In the genomic region with DNA sequence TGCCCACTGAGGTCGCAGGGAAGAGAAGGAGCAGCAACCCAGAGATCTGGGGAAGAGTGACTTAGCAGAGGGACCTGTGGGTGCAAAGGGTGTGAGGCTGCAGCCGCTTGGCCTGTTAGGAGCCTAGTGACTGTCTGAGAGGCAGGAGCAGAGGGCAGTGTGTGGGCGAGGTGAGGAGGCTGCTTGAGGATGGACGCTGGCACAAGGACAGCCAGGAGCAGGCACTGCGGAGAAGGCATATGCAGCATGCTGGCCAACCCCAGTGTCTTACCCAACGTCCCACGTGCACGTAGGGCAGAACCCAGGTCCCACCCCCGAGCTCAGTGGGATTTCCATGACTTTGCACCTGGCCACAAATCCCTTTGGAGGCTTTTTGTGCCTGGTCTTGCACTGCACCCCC, we compare ENCODE assay signal across 3 cellular contexts.
TF ChIP-seq lines count a peak whose summit lies in the region.

No MANE protein-coding gene starts in this region.

TF ChIP-seq in WTC11, 78 proteins besides CTCF, POLR2A, EP300 and RAD21:
- no peak for TF ChIP-seq ELF4 (CRISPR knock-in tag; IDR thresholded peaks at IDR 0.05; ENCODE audit: low read depth)
- TF ChIP-seq ATF1 (CRISPR knock-in tag; IDR thresholded peaks at IDR 0.05): no peak
- no peak for TF ChIP-seq FOXP1 (CRISPR knock-in tag; IDR thresholded peaks at IDR 0.05; ENCODE audit: borderline replicate concordance)
- TF ChIP-seq, protein P1, sequence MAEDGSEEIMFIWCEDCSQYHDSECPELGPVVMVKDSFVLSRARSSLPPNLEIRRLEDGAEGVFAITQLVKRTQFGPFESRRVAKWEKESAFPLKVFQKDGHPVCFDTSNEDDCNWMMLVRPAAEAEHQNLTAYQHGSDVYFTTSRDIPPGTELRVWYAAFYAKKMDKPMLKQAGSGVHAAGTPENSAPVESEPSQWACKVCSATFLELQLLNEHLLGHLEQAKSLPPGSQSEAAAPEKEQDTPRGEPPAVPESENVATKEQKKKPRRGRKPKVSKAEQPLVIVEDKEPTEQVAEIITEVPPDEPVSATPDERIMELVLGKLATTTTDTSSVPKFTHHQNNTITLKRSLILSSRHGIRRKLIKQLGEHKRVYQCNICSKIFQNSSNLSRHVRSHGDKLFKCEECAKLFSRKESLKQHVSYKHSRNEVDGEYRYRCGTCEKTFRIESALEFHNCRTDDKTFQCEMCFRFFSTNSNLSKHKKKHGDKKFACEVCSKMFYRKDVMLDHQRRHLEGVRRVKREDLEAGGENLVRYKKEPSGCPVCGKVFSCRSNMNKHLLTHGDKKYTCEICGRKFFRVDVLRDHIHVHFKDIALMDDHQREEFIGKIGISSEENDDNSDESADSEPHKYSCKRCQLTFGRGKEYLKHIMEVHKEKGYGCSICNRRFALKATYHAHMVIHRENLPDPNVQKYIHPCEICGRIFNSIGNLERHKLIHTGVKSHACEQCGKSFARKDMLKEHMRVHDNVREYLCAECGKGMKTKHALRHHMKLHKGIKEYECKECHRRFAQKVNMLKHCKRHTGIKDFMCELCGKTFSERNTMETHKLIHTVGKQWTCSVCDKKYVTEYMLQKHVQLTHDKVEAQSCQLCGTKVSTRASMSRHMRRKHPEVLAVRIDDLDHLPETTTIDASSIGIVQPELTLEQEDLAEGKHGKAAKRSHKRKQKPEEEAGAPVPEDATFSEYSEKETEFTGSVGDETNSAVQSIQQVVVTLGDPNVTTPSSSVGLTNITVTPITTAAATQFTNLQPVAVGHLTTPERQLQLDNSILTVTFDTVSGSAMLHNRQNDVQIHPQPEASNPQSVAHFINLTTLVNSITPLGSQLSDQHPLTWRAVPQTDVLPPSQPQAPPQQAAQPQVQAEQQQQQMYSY (CRISPR knock-in tag; IDR thresholded peaks at IDR 0.05): 0 out of 2 replicates have a peak, but pooled peaks have one; percentile 1

TF ChIP-seq in H1, 55 proteins besides CTCF, POLR2A, EP300 and RAD21 (continues in another document):
- TF ChIP-seq, protein P2, sequence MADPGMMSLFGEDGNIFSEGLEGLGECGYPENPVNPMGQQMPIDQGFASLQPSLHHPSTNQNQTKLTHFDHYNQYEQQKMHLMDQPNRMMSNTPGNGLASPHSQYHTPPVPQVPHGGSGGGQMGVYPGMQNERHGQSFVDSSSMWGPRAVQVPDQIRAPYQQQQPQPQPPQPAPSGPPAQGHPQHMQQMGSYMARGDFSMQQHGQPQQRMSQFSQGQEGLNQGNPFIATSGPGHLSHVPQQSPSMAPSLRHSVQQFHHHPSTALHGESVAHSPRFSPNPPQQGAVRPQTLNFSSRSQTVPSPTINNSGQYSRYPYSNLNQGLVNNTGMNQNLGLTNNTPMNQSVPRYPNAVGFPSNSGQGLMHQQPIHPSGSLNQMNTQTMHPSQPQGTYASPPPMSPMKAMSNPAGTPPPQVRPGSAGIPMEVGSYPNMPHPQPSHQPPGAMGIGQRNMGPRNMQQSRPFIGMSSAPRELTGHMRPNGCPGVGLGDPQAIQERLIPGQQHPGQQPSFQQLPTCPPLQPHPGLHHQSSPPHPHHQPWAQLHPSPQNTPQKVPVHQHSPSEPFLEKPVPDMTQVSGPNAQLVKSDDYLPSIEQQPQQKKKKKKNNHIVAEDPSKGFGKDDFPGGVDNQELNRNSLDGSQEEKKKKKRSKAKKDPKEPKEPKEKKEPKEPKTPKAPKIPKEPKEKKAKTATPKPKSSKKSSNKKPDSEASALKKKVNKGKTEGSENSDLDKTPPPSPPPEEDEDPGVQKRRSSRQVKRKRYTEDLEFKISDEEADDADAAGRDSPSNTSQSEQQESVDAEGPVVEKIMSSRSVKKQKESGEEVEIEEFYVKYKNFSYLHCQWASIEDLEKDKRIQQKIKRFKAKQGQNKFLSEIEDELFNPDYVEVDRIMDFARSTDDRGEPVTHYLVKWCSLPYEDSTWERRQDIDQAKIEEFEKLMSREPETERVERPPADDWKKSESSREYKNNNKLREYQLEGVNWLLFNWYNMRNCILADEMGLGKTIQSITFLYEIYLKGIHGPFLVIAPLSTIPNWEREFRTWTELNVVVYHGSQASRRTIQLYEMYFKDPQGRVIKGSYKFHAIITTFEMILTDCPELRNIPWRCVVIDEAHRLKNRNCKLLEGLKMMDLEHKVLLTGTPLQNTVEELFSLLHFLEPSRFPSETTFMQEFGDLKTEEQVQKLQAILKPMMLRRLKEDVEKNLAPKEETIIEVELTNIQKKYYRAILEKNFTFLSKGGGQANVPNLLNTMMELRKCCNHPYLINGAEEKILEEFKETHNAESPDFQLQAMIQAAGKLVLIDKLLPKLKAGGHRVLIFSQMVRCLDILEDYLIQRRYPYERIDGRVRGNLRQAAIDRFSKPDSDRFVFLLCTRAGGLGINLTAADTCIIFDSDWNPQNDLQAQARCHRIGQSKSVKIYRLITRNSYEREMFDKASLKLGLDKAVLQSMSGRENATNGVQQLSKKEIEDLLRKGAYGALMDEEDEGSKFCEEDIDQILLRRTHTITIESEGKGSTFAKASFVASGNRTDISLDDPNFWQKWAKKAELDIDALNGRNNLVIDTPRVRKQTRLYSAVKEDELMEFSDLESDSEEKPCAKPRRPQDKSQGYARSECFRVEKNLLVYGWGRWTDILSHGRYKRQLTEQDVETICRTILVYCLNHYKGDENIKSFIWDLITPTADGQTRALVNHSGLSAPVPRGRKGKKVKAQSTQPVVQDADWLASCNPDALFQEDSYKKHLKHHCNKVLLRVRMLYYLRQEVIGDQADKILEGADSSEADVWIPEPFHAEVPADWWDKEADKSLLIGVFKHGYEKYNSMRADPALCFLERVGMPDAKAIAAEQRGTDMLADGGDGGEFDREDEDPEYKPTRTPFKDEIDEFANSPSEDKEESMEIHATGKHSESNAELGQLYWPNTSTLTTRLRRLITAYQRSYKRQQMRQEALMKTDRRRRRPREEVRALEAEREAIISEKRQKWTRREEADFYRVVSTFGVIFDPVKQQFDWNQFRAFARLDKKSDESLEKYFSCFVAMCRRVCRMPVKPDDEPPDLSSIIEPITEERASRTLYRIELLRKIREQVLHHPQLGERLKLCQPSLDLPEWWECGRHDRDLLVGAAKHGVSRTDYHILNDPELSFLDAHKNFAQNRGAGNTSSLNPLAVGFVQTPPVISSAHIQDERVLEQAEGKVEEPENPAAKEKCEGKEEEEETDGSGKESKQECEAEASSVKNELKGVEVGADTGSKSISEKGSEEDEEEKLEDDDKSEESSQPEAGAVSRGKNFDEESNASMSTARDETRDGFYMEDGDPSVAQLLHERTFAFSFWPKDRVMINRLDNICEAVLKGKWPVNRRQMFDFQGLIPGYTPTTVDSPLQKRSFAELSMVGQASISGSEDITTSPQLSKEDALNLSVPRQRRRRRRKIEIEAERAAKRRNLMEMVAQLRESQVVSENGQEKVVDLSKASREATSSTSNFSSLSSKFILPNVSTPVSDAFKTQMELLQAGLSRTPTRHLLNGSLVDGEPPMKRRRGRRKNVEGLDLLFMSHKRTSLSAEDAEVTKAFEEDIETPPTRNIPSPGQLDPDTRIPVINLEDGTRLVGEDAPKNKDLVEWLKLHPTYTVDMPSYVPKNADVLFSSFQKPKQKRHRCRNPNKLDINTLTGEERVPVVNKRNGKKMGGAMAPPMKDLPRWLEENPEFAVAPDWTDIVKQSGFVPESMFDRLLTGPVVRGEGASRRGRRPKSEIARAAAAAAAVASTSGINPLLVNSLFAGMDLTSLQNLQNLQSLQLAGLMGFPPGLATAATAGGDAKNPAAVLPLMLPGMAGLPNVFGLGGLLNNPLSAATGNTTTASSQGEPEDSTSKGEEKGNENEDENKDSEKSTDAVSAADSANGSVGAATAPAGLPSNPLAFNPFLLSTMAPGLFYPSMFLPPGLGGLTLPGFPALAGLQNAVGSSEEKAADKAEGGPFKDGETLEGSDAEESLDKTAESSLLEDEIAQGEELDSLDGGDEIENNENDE (IDR thresholded peaks at IDR 0.05; ENCODE audit: insufficient replicate concordance, low read length): no peak
- TF ChIP-seq NANOG (IDR thresholded peaks at IDR 0.05; ENCODE audit: insufficient read depth, low read depth, low read length, poor library complexity, severe bottlenecking) (no peak), BCL11A (IDR thresholded peaks at IDR 0.05; ENCODE audit: low read depth in 2 of 2, low read length in 2 of 2) (no peak), CEBPB (IDR thresholded peaks at IDR 0.05; ENCODE audit: low read depth, low read length) (no peak)
- TF ChIP-seq, protein P3, sequence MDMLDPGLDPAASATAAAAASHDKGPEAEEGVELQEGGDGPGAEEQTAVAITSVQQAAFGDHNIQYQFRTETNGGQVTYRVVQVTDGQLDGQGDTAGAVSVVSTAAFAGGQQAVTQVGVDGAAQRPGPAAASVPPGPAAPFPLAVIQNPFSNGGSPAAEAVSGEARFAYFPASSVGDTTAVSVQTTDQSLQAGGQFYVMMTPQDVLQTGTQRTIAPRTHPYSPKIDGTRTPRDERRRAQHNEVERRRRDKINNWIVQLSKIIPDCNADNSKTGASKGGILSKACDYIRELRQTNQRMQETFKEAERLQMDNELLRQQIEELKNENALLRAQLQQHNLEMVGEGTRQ (IDR thresholded peaks at IDR 0.05; ENCODE audit: low read length): no peak

TF ChIP-seq in SK-N-SH, 30 proteins besides CTCF, POLR2A, EP300 and RAD21 (continues in another document):
- TF ChIP-seq FOXJ3 (CRISPR knock-in tag; IDR thresholded peaks at IDR 0.05) (no peak), ELF1 (IDR thresholded peaks at IDR 0.05) (no peak), MXI1 (IDR thresholded peaks at IDR 0.05; ENCODE audit: low read depth, low read length) (no peak), GATA2 (CRISPR knock-in tag; IDR thresholded peaks at IDR 0.05) (no peak), TEAD4 (IDR thresholded peaks at IDR 0.05; ENCODE audit: borderline replicate concordance, insufficient read depth) (no peak), SMC3 (IDR thresholded peaks at IDR 0.05; ENCODE audit: low read depth, low read length) (no peak), RXRA (IDR thresholded peaks at IDR 0.05; ENCODE audit: borderline replicate concordance, low read depth) (no peak), EZH2phosphoT487 (IDR thresholded peaks at IDR 0.05; ENCODE audit: borderline replicate concordance, low read depth) (no peak), FOXM1 (IDR thresholded peaks at IDR 0.05; ENCODE audit: low read depth) (no peak), POLR2AphosphoS5 (IDR thresholded peaks at IDR 0.05; ENCODE audit: low read depth, low read length) (no peak), JUND (IDR thresholded peaks at IDR 0.05) (no peak), NFIC (IDR thresholded peaks at IDR 0.05; ENCODE audit: borderline replicate concordance) (no peak)
- TF ChIP-seq, protein P4, sequence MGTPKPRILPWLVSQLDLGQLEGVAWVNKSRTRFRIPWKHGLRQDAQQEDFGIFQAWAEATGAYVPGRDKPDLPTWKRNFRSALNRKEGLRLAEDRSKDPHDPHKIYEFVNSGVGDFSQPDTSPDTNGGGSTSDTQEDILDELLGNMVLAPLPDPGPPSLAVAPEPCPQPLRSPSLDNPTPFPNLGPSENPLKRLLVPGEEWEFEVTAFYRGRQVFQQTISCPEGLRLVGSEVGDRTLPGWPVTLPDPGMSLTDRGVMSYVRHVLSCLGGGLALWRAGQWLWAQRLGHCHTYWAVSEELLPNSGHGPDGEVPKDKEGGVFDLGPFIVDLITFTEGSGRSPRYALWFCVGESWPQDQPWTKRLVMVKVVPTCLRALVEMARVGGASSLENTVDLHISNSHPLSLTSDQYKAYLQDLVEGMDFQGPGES (IDR thresholded peaks at IDR 0.05; ENCODE audit: low read depth, low read length): no peak
- TF ChIP-seq, protein P5, sequence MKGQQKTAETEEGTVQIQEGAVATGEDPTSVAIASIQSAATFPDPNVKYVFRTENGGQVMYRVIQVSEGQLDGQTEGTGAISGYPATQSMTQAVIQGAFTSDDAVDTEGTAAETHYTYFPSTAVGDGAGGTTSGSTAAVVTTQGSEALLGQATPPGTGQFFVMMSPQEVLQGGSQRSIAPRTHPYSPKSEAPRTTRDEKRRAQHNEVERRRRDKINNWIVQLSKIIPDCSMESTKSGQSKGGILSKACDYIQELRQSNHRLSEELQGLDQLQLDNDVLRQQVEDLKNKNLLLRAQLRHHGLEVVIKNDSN (IDR thresholded peaks at IDR 0.05; ENCODE audit: borderline replicate concordance, low read depth): no peak
- TF ChIP-seq, protein P6, sequence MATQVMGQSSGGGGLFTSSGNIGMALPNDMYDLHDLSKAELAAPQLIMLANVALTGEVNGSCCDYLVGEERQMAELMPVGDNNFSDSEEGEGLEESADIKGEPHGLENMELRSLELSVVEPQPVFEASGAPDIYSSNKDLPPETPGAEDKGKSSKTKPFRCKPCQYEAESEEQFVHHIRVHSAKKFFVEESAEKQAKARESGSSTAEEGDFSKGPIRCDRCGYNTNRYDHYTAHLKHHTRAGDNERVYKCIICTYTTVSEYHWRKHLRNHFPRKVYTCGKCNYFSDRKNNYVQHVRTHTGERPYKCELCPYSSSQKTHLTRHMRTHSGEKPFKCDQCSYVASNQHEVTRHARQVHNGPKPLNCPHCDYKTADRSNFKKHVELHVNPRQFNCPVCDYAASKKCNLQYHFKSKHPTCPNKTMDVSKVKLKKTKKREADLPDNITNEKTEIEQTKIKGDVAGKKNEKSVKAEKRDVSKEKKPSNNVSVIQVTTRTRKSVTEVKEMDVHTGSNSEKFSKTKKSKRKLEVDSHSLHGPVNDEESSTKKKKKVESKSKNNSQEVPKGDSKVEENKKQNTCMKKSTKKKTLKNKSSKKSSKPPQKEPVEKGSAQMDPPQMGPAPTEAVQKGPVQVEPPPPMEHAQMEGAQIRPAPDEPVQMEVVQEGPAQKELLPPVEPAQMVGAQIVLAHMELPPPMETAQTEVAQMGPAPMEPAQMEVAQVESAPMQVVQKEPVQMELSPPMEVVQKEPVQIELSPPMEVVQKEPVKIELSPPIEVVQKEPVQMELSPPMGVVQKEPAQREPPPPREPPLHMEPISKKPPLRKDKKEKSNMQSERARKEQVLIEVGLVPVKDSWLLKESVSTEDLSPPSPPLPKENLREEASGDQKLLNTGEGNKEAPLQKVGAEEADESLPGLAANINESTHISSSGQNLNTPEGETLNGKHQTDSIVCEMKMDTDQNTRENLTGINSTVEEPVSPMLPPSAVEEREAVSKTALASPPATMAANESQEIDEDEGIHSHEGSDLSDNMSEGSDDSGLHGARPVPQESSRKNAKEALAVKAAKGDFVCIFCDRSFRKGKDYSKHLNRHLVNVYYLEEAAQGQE (IDR thresholded peaks at IDR 0.05; ENCODE audit: low read depth, low read length): no peak
- TF ChIP-seq, protein P7, sequence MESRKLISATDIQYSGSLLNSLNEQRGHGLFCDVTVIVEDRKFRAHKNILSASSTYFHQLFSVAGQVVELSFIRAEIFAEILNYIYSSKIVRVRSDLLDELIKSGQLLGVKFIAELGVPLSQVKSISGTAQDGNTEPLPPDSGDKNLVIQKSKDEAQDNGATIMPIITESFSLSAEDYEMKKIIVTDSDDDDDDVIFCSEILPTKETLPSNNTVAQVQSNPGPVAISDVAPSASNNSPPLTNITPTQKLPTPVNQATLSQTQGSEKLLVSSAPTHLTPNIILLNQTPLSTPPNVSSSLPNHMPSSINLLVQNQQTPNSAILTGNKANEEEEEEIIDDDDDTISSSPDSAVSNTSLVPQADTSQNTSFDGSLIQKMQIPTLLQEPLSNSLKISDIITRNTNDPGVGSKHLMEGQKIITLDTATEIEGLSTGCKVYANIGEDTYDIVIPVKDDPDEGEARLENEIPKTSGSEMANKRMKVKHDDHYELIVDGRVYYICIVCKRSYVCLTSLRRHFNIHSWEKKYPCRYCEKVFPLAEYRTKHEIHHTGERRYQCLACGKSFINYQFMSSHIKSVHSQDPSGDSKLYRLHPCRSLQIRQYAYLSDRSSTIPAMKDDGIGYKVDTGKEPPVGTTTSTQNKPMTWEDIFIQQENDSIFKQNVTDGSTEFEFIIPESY (IDR thresholded peaks at IDR 0.05; ENCODE audit: borderline replicate concordance, low read depth): no peak
- TF ChIP-seq, protein P8, sequence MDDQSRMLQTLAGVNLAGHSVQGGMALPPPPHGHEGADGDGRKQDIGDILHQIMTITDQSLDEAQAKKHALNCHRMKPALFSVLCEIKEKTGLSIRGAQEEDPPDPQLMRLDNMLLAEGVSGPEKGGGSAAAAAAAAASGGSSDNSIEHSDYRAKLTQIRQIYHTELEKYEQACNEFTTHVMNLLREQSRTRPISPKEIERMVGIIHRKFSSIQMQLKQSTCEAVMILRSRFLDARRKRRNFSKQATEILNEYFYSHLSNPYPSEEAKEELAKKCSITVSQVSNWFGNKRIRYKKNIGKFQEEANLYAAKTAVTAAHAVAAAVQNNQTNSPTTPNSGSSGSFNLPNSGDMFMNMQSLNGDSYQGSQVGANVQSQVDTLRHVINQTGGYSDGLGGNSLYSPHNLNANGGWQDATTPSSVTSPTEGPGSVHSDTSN (IDR thresholded peaks at IDR 0.05): no peak
